In the genomic region with DNA sequence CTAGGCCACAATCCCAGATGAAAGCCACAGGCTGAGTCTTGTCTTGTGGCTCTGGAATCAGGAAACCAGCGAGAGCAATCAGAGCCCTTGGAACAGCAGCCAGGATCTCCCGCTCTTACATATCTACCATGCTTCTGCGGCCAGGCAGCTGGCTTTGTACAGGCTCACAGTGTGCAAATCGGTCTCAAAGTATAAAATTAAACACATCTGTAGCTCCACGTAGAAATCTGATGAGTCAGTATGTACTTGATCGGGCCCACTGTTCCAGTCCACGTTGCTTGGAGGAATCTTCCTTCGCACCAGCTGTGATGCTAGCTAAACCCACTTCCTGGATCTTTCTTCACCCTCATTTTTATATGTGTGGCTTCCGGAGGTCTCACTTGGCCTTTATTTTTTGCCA, we compare ENCODE assay signal across 16 cellular contexts.
DNase-seq lines count a peak whose midpoint lies in the region; ATAC-seq and TF ChIP-seq lines count a peak whose summit lies in the region.
"Had no signal": no experiment of that assay in that cellular context is flagged by ENCODE, and none has a peak within 500 bp of the region (broad histone marks: within the 10 kb centered on the region; RNA-seq: fewer than 3 reads in every experiment).

No MANE protein-coding gene starts in this region.

- peak; percentile 39 to 62 for ATAC-seq in naive thymus-derived CD8-positive, alpha-beta T cell
- no peak for ATAC-seq in WTC11

- H3K4me3 ChIP-seq in HFF-Myc (replicated peaks; ENCODE audit: low read depth, low read length) (no peak overlapping the region), fibroblast of the aortic adventitia (ENCODE audit: low read depth, low read length) (no peak overlapping the region)
- H3K4me3 ChIP-seq: SJSA1, testis had no signal

- peaks cover 0 to 3% (median 0%) of the 10 kb centered on the region in 5 donors for H3K27me3 Mint-ChIP-seq in naive thymus-derived CD8-positive, alpha-beta T cell
- H3K27me3 Mint-ChIP-seq in WTC11 (ENCODE audit: low read depth) = no peaks in the 10 kb centered on the region
- peaks cover 11% of the 10 kb centered on the region for H3K27me3 Mint-ChIP-seq in activated naive CD4-positive, alpha-beta T cell treated with anti-CD3 and anti-CD28 coated beads, Interleukin-2, amount 10 ng/mL, durations not matched to agents 7 days and 5 days
- H3K27me3 Mint-ChIP-seq: activated naive CD4-positive, alpha-beta T cell treated with anti-CD3 and anti-CD28 coated beads, Interleukin-2, amount 50 U/mL, for 24 hours had no signal

- peak overlapping the region in 6 of 10 donors; percentile 33 to 54 (median 40) for H3K4me3 Mint-ChIP-seq in naive thymus-derived CD8-positive, alpha-beta T cell
- H3K4me3 Mint-ChIP-seq in WTC11 = no peak overlapping the region
- no peak overlapping the region for H3K4me3 Mint-ChIP-seq in activated naive CD4-positive, alpha-beta T cell treated with anti-CD3 and anti-CD28 coated beads, Interleukin-2, amount 10 ng/mL, durations not matched to agents 7 days and 5 days
- H3K4me3 Mint-ChIP-seq: activated naive CD4-positive, alpha-beta T cell treated with anti-CD3 and anti-CD28 coated beads, Interleukin-2, amount 50 U/mL, for 24 hours had no signal

- TF ChIP-seq CTCF in HFF-Myc (IDR thresholded peaks at IDR 0.05; ENCODE audit: low read depth, low read length, missing control alignments) (no peak), fibroblast of the aortic adventitia (IDR thresholded peaks at IDR 0.05; ENCODE audit: insufficient read depth, low read length) (no peak), WTC11 (IDR thresholded peaks at IDR 0.05) (no peak)

- peaks cover 0 to 4% (median 0%) of the 10 kb centered on the region in 9 donors for H3K9me3 Mint-ChIP-seq in naive thymus-derived CD8-positive, alpha-beta T cell
- peaks cover 6% of the 10 kb centered on the region for H3K9me3 Mint-ChIP-seq in WTC11
- no peaks in the 10 kb centered on the region for H3K9me3 Mint-ChIP-seq in activated naive CD4-positive, alpha-beta T cell treated with anti-CD3 and anti-CD28 coated beads, Interleukin-2, amount 10 ng/mL, durations not matched to agents 7 days and 5 days
- H3K9me3 Mint-ChIP-seq: activated naive CD4-positive, alpha-beta T cell treated with anti-CD3 and anti-CD28 coated beads, Interleukin-2, amount 50 U/mL, for 24 hours had no signal

- H3K4me1 Mint-ChIP-seq in naive thymus-derived CD8-positive, alpha-beta T cell = peaks cover 10 to 30% (median 24%) of the 10 kb centered on the region in 4 donors
- H3K4me1 Mint-ChIP-seq in WTC11 = peaks cover 5% of the 10 kb centered on the region
- peaks cover 20% of the 10 kb centered on the region for H3K4me1 Mint-ChIP-seq in activated naive CD4-positive, alpha-beta T cell treated with anti-CD3 and anti-CD28 coated beads, Interleukin-2, amount 10 ng/mL, durations not matched to agents 7 days and 5 days

- H3K36me3 Mint-ChIP-seq in naive thymus-derived CD8-positive, alpha-beta T cell = peaks cover 0 to 3% (median 0%) of the 10 kb centered on the region in 3 donors
- no peaks in the 10 kb centered on the region for H3K36me3 Mint-ChIP-seq in WTC11
- no peaks in the 10 kb centered on the region for H3K36me3 Mint-ChIP-seq in activated naive CD4-positive, alpha-beta T cell treated with anti-CD3 and anti-CD28 coated beads, Interleukin-2, amount 10 ng/mL, durations not matched to agents 7 days and 5 days
- H3K36me3 Mint-ChIP-seq: activated naive CD4-positive, alpha-beta T cell treated with anti-CD3 and anti-CD28 coated beads, Interleukin-2, amount 50 U/mL, for 24 hours had no signal

- DNase-seq in AG08396 (ENCODE audit: low spot score) (peak; percentile 35), HFF-Myc (ENCODE audit: extremely low read depth, low read depth) (peak; percentile 79), fibroblast of the aortic adventitia (ENCODE audit: low read depth) (peak; percentile 86), WTC11 (ENCODE audit: low spot score) (no peak), RKO (ENCODE audit: low spot score) (no peak), NCI-H1105 (lab: John Stamatoyannopoulos, UW) (no peak)
- DNase-seq in naive thymus-derived CD8-positive, alpha-beta T cell = peak in 1 of 10 donors; percentile 7
- DNase-seq in activated naive CD4-positive, alpha-beta T cell treated with anti-CD3 and anti-CD28 coated beads, Interleukin-2, amount 10 ng/mL, durations not matched to agents 7 days and 5 days = no peak
- DNase-seq: cerebellar nuclear complex; DMS153; NCI-H2171; NK-92 treated with Interleukin-12 subunit alpha and Interleukin-12 subunit beta, amount 100 ng/mL, for 24 hours; stimulated activated CD4-positive, alpha-beta T cell treated with anti-CD3 and anti-CD28 coated beads, Interleukin-15, amount 100 ng/mL, for 24 hours; testis had no signal

- POLR2A ChIA-PET in naive thymus-derived CD8-positive, alpha-beta T cell (lab: Charles Lee) = interaction anchor here (1.2 kb wide), 1 partner anchor 24 kb away, joined by 5 read pairs; no protein-coding TSS in a partner anchor
- POLR2A ChIA-PET in WTC11 (lab: Charles Lee) = no interaction called here

- peak overlapping the region in 4 of 10 donors; percentile 3 to 44 (median 14) for H3K27ac Mint-ChIP-seq in naive thymus-derived CD8-positive, alpha-beta T cell
- no peak overlapping the region for H3K27ac Mint-ChIP-seq in WTC11
- no peak overlapping the region for H3K27ac Mint-ChIP-seq in activated naive CD4-positive, alpha-beta T cell treated with anti-CD3 and anti-CD28 coated beads, Interleukin-2, amount 10 ng/mL, durations not matched to agents 7 days and 5 days
- H3K27ac Mint-ChIP-seq: activated naive CD4-positive, alpha-beta T cell treated with anti-CD3 and anti-CD28 coated beads, Interleukin-2, amount 50 U/mL, for 24 hours had no signal

- CTCF ChIA-PET in WTC11 (lab: Charles Lee) = no interaction called here
- CTCF ChIA-PET in activated naive CD4-positive, alpha-beta T cell treated with anti-CD3 and anti-CD28 coated beads, Interleukin-2, amount 10 ng/mL, durations not matched to agents 7 days and 5 days (lab: Charles Lee) = interaction anchor here (1.2 kb wide), 1 partner anchor 18 kb away, joined by 3 read pairs; no protein-coding TSS in a partner anchor

TF ChIP-seq in WTC11, 78 proteins besides CTCF, POLR2A, EP300 and RAD21:
- TF ChIP-seq, protein P1, sequence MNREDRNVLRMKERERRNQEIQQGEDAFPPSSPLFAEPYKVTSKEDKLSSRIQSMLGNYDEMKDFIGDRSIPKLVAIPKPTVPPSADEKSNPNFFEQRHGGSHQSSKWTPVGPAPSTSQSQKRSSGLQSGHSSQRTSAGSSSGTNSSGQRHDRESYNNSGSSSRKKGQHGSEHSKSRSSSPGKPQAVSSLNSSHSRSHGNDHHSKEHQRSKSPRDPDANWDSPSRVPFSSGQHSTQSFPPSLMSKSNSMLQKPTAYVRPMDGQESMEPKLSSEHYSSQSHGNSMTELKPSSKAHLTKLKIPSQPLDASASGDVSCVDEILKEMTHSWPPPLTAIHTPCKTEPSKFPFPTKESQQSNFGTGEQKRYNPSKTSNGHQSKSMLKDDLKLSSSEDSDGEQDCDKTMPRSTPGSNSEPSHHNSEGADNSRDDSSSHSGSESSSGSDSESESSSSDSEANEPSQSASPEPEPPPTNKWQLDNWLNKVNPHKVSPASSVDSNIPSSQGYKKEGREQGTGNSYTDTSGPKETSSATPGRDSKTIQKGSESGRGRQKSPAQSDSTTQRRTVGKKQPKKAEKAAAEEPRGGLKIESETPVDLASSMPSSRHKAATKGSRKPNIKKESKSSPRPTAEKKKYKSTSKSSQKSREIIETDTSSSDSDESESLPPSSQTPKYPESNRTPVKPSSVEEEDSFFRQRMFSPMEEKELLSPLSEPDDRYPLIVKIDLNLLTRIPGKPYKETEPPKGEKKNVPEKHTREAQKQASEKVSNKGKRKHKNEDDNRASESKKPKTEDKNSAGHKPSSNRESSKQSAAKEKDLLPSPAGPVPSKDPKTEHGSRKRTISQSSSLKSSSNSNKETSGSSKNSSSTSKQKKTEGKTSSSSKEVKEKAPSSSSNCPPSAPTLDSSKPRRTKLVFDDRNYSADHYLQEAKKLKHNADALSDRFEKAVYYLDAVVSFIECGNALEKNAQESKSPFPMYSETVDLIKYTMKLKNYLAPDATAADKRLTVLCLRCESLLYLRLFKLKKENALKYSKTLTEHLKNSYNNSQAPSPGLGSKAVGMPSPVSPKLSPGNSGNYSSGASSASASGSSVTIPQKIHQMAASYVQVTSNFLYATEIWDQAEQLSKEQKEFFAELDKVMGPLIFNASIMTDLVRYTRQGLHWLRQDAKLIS (CRISPR knock-in tag; IDR thresholded peaks at IDR 0.05; ENCODE audit: borderline replicate concordance) = no peak
- TF ChIP-seq ATF1 (CRISPR knock-in tag; IDR thresholded peaks at IDR 0.05) = no peak
- no peak for TF ChIP-seq ZNF317 (CRISPR knock-in tag; IDR thresholded peaks at IDR 0.05; ENCODE audit: borderline replicate concordance, low read depth)
- TF ChIP-seq ZBTB21 (CRISPR knock-in tag; IDR thresholded peaks at IDR 0.05; ENCODE audit: borderline replicate concordance) = no peak
- TF ChIP-seq NR1H2 (CRISPR knock-in tag; IDR thresholded peaks at IDR 0.05) = no peak

Comparison
In these comparisons a context has a peak if more than half of its experiments do, and no peak if none do; other contexts are left out.
1. DNase-seq: peak in AG08396 (single experiment), HFF-Myc (single experiment) and fibroblast of the aortic adventitia (single experiment); none in WTC11 (single experiment), activated naive CD4-positive, alpha-beta T cell treated with anti-CD3 and anti-CD28 coated beads, Interleukin-2, amount 10 ng/mL, durations not matched to agents 7 days and 5 days (single experiment), RKO (single experiment) and NCI-H1105 (single experiment).
2. H3K4me3 Mint-ChIP-seq: peak in naive thymus-derived CD8-positive, alpha-beta T cell (6 of 10); none in WTC11 (single experiment) and activated naive CD4-positive, alpha-beta T cell treated with anti-CD3 and anti-CD28 coated beads, Interleukin-2, amount 10 ng/mL, durations not matched to agents 7 days and 5 days (single experiment).